ENCODE assay signal across 33 cellular contexts in the genomic region with DNA sequence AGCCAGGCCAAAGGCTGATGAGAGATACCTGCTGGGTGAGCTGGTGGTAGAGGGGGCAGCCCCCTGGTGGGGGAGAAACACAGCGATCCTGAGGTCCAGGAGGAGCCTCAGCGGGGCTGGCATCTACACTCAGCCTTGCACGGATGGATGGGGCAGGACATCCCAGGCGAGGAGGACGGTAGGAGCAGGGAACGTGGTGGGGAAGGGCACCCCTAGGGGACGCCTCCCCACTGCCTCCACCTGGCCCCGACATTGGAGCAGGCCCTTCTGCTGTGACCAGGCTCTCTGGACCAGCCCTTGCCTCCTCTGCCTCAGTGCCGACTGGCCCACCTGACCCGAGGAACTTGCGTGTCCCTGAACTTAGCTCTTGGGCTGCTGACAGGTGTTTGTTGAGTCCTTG. TPM values are rescaled to one million over a fixed set of nuclear protein-coding genes. Genes with fewer than 3 reads are reported as not detected.
A peak's percentile ranks its signal among the peaks of the same experiment; 100 is the strongest.
DNase-seq lines count a peak whose midpoint lies in the region; ATAC-seq and TF ChIP-seq lines count a peak whose summit lies in the region.
"Had no signal": no experiment of that assay in that cellular context is flagged by ENCODE, and none has a peak within 500 bp of the region (broad histone marks: within the 10 kb centered on the region; RNA-seq: fewer than 3 reads in every experiment).

No MANE protein-coding gene starts in this region.

- H3K4me1 Mint-ChIP-seq in naive thymus-derived CD8-positive, alpha-beta T cell: peaks cover 9 to 46% (median 26%) of the 10 kb centered on the region in 4 donors
- H3K4me1 Mint-ChIP-seq in type B pancreatic cell (ENCODE audit: unreplicated experiment): no peaks in the 10 kb centered on the region

- H3K27ac ChIP-seq in right cardiac atrium (ENCODE audit: low read length): no peak overlapping the region
- H3K27ac ChIP-seq: BLaER1, colonic mucosa, heart left ventricle, HL-60, spleen had no signal

- no peaks in the 10 kb centered on the region for H3K4me1 ChIP-seq in right cardiac atrium (ENCODE audit: control insufficient read depth, insufficient read depth, low read length)

- intact Hi-C loops in right cardiac atrium (cut with DNase I) (no loop called here), Right ventricle myocardium inferior (cut with DNase I) (no loop called here)

- 50% methylated on average over 11 of the region's 11 CpGs for WGBS in right cardiac atrium

- H3K27me3 ChIP-seq in right cardiac atrium (ENCODE audit: control insufficient read depth, insufficient read depth): no peaks in the 10 kb centered on the region
- H3K27me3 ChIP-seq: colonic mucosa had no signal

- no peak for TF ChIP-seq CTCF in type B pancreatic cell (conservative IDR thresholded peaks at IDR 0.05)

- POLR2A ChIA-PET in naive thymus-derived CD8-positive, alpha-beta T cell (lab: Charles Lee): interaction anchor here (1.2 to 1.8 kb wide), 2 partner anchors 61 to 83 kb away, joined by 3 to 9 read pairs; partner anchors contain the start of gene TNFRSF14

- ATAC-seq in right cardiac atrium (no peak), Right ventricle myocardium inferior (no peak), HG03196 (IDR thresholded peaks at IDR 0.05; ENCODE audit: unreplicated experiment) (no peak)
- no peak for ATAC-seq in naive thymus-derived CD8-positive, alpha-beta T cell
- ATAC-seq: esophagus mucosa had no signal

- TF ChIP-seq POLR2A in Raji (IDR thresholded peaks at IDR 0.05; ENCODE audit: insufficient read depth, low read depth, low read length): 0 out of 2 replicates have a peak, but pooled peaks have one; percentile 26

- peak overlapping the region in 6 of 10 donors; percentile 53 to 89 (median 70) for H3K27ac Mint-ChIP-seq in naive thymus-derived CD8-positive, alpha-beta T cell
- H3K27ac Mint-ChIP-seq in type B pancreatic cell: no peak overlapping the region
- H3K27ac Mint-ChIP-seq: activated T-helper 1 cell treated with anti-CD3 and anti-CD28 coated beads, Interleukin-12 subunit alpha, Interleukin-12 subunit beta, Interleukin-2, Interleukin-4 antibody, amounts not matched to agents 30 ng/mL and 10 ng/mL and 1 ng/mL, durations not matched to agents 14 hours and 24 hours and 36 hours had no signal

- H3K4me3 ChIP-seq in right cardiac atrium (ENCODE audit: low read length): no peak overlapping the region
- H3K4me3 ChIP-seq: BLaER1, colonic mucosa, heart left ventricle, spleen had no signal

- no peaks in the 10 kb centered on the region for H3K36me3 Mint-ChIP-seq in naive thymus-derived CD8-positive, alpha-beta T cell
- no peaks in the 10 kb centered on the region for H3K36me3 Mint-ChIP-seq in type B pancreatic cell
- H3K36me3 Mint-ChIP-seq: activated naive CD4-positive, alpha-beta T cell treated with anti-CD3 and anti-CD28 coated beads, Interleukin-2, amount 50 U/mL, for 24 hours had no signal

- no peaks in the 10 kb centered on the region for H3K27me3 Mint-ChIP-seq in naive thymus-derived CD8-positive, alpha-beta T cell
- peaks cover 12% of the 10 kb centered on the region for H3K27me3 Mint-ChIP-seq in type B pancreatic cell
- H3K27me3 Mint-ChIP-seq: activated naive CD4-positive, alpha-beta T cell treated with anti-CD3 and anti-CD28 coated beads, Interleukin-2, amount 50 U/mL, for 24 hours had no signal

- H3K9me3 Mint-ChIP-seq in naive thymus-derived CD8-positive, alpha-beta T cell: peaks cover 0 to 3% (median 0%) of the 10 kb centered on the region in 9 donors
- no peaks in the 10 kb centered on the region for H3K9me3 Mint-ChIP-seq in type B pancreatic cell
- H3K9me3 Mint-ChIP-seq: activated naive CD4-positive, alpha-beta T cell treated with anti-CD3 and anti-CD28 coated beads, Interleukin-2, amount 50 U/mL, for 24 hours had no signal

- DNase-seq in right cardiac atrium: peak in 2 of 3 donors; percentile 27 to 60
- DNase-seq in Right ventricle myocardium inferior (ENCODE audit: missing footprints): no peak
- no peak for DNase-seq in naive thymus-derived CD8-positive, alpha-beta T cell
- peak; percentile 58 for DNase-seq in type B pancreatic cell (ENCODE audit: extremely low spot score, unreplicated experiment)
- DNase-seq in retina: no peak
- DNase-seq in NCI-H82 (lab: John Stamatoyannopoulos, UW): no peak
- DNase-seq: activated CD4-positive, alpha-beta T cell treated with anti-CD3 and anti-CD28 coated beads, Interleukin-2, amount 50 U/mL, for 4 hours; anterior cingulate cortex; colonic mucosa; COR-L47; DMS79; foreskin fibroblast; GDM1; HCEC 1CT; Kasumi-1; mesenchymal stem cell; MV-4-11; NCI-H1436 treated with DMSO at 0.1 percent for 48 hours; NCI-H2107; occipital lobe; OCI-M1; SIG-M5; spleen; stimulated activated CD4-positive, alpha-beta T cell treated with anti-CD3 and anti-CD28 coated beads, Interleukin-2, amount 100 ng/mL, for 48 hours; substantia nigra had no signal

- no peaks in the 10 kb centered on the region for H3K9me3 ChIP-seq in right cardiac atrium (ENCODE audit: control insufficient read depth, low read length)
- H3K9me3 ChIP-seq: colonic mucosa had no signal

- peak overlapping the region in 2 of 10 donors; percentile 6 to 53 for H3K4me3 Mint-ChIP-seq in naive thymus-derived CD8-positive, alpha-beta T cell
- no peak overlapping the region for H3K4me3 Mint-ChIP-seq in type B pancreatic cell
- H3K4me3 Mint-ChIP-seq: activated naive CD4-positive, alpha-beta T cell treated with anti-CD3 and anti-CD28 coated beads, Interleukin-2, amount 50 U/mL, for 24 hours; activated T-helper 1 cell treated with anti-CD3 and anti-CD28 coated beads, Interleukin-12 subunit alpha, Interleukin-12 subunit beta, Interleukin-2, Interleukin-4 antibody, amounts not matched to agents 30 ng/mL and 10 ng/mL and 1 ng/mL, durations not matched to agents 14 hours and 24 hours and 36 hours had no signal

RNA-seq across cellular contexts. Expression of gene MMEL1, which starts 6.4 kb away (rescaled TPM):
- total RNA-seq in right cardiac atrium (1 to 10 TPM in 1 of 4 donors, under 1 TPM in 3; 0.32 to 1.5 (median 0.83) TPM), Right ventricle myocardium inferior (0.35 TPM), type B pancreatic cell (ENCODE audit: low replicate concordance) (1.1 TPM in 1 of 2 replicates, not detected in the other)
- 1.7 TPM for polyA plus RNA-seq in right cardiac atrium
- total RNA-seq in naive thymus-derived CD8-positive, alpha-beta T cell: 1 to 10 TPM; 2.5 to 3.3 TPM
- polyA plus RNA-seq in naive thymus-derived CD8-positive, alpha-beta T cell: 10 to 100 TPM in 1 of 3 donors, 1 to 10 TPM in 2; 6.0 to 18.9 (median 9.6) TPM

RNA-seq across cellular contexts. Expression of gene PRXL2B, which starts 52.6 kb away (rescaled TPM):
- 10 to 100 TPM in 2 of 4 donors, 1 to 10 TPM in 2; 8.0 to 11.8 (median 10.4) TPM for total RNA-seq in right cardiac atrium
- 9.3 TPM for polyA plus RNA-seq in right cardiac atrium
- 12.2 TPM for total RNA-seq in Right ventricle myocardium inferior
- total RNA-seq in naive thymus-derived CD8-positive, alpha-beta T cell: 10 to 100 TPM; 39.6 to 45.4 TPM
- polyA plus RNA-seq in naive thymus-derived CD8-positive, alpha-beta T cell: 10 to 100 TPM; 20.6 to 37.5 (median 27.4) TPM
- 33.7 and 40.3 TPM in 2 replicates for total RNA-seq in type B pancreatic cell (ENCODE audit: low replicate concordance)

Comparison
In these comparisons a context has a peak if more than half of its experiments do, and no peak if none do; other contexts are left out.
1. DNase-seq: peak in right cardiac atrium (2 of 3) and type B pancreatic cell (single experiment); none in Right ventricle myocardium inferior (single experiment), naive thymus-derived CD8-positive, alpha-beta T cell (0 of 10), retina (single experiment) and NCI-H82 (single experiment).